In genomic region chr12:80269953-80270552, GRCh38 we compare ENCODE assay signal across 8 cellular contexts.
DNase-seq lines count a peak whose midpoint lies in the region; ATAC-seq, FAIRE-seq and TF ChIP-seq lines count a peak whose summit lies in the region.

No MANE protein-coding gene starts in this region.

- H3K27ac Mint-ChIP-seq in natural killer cell: no peak overlapping the region

- DNase-seq in OCI-LY7 (ENCODE audit: low spot score): peak; percentile 38
- peak; percentile 60 for DNase-seq in epithelial cell of esophagus (ENCODE audit: low read depth)
- no peak for DNase-seq in natural killer cell
- DNase-seq in DMS79 treated with DMSO at 0.1 percent for 48 hours (lab: John Stamatoyannopoulos, UW): no peak

- POLR2A ChIA-PET in OCI-LY7 (lab: Charles Lee): no interaction called here

- peak; percentile 23 for FAIRE-seq in A204.1 (lab: Jason Lieb, UNC)

- peaks cover 16% of the 10 kb centered on the region in 2 donors for H3K4me1 Mint-ChIP-seq in natural killer cell

- H2AFZ ChIP-seq in OCI-LY7 (ENCODE audit: low read length): no peak overlapping the region

- CTCF ChIA-PET in OCI-LY7 (lab: Charles Lee; ENCODE audit: unreplicated experiment): no interaction called here

- H3K9me3 ChIP-seq in OCI-LY7 (ENCODE audit: low read length): no peaks in the 10 kb centered on the region

- H3K27ac ChIP-seq in OCI-LY7 (ENCODE audit: low read depth, low read length, poor library complexity, severe bottlenecking): no peak overlapping the region

- peaks cover under 1 to 3% of the 10 kb centered on the region in 2 donors for H3K27me3 Mint-ChIP-seq in natural killer cell (ENCODE audit: low read depth in 2 of 2)

- no peaks in the 10 kb centered on the region for H3K9me3 Mint-ChIP-seq in natural killer cell

- TF ChIP-seq CTCF in GM12872 (IDR thresholded peaks at IDR 0.05; ENCODE audit: insufficient read depth, low read depth, low read length): peak; percentile 62
- TF ChIP-seq CTCF in OCI-LY7 (conservative IDR thresholded peaks at IDR 0.05; ENCODE audit: low read length): peak; percentile 86
- TF ChIP-seq CTCF in epithelial cell of esophagus (IDR thresholded peaks at IDR 0.05; ENCODE audit: insufficient read depth, low read depth, low read length, missing control alignments): peak; percentile 65
- peak; percentile 80 for TF ChIP-seq CTCF in natural killer cell (IDR thresholded peaks at IDR 0.05)

- H3K4me3 ChIP-seq in OCI-LY7 (ENCODE audit: low read depth, low read length, poor library complexity, severe bottlenecking): no peak overlapping the region
- H3K4me3 ChIP-seq in epithelial cell of esophagus (ENCODE audit: low read length): no peak overlapping the region

- H3K36me3 Mint-ChIP-seq in natural killer cell: no peaks in the 10 kb centered on the region

- intact Hi-C loops in OCI-LY7 (cut with micrococcal nuclease; ENCODE audit: unreplicated experiment) (loop anchor here (5.0 kb wide), 2 partner anchors 728 to 863 kb away; no protein-coding TSS in a partner anchor), natural killer cell (cut with micrococcal nuclease) (loop anchor here (5.0 kb wide), 3 partner anchors 83 to 723 kb away; no protein-coding TSS in a partner anchor)

- H3K4me3 Mint-ChIP-seq in natural killer cell: no peak overlapping the region

- no peaks in the 10 kb centered on the region for H3K4me1 ChIP-seq in OCI-LY7 (ENCODE audit: insufficient read depth, low read length, poor library complexity, severe bottlenecking)

- H4K20me1 ChIP-seq in OCI-LY7 (ENCODE audit: insufficient read depth, low read length): no peaks in the 10 kb centered on the region

- ATAC-seq in HG03432 (IDR thresholded peaks at IDR 0.05; ENCODE audit: unreplicated experiment) (peak; percentile 59), natural killer cell (peak in 1 of 3 donors; percentile 57), GM21737 (IDR thresholded peaks at IDR 0.05; ENCODE audit: unreplicated experiment) (no peak)

- no peaks in the 10 kb centered on the region for H3K9me2 ChIP-seq in OCI-LY7 (ENCODE audit: insufficient read depth, low read length)

- H3K36me3 ChIP-seq in OCI-LY7 (ENCODE audit: insufficient read depth, low read length): no peaks in the 10 kb centered on the region

- H3K4me2 ChIP-seq in OCI-LY7 (ENCODE audit: low read length): no peak overlapping the region

- BruUV-seq in OCI-LY7 (replicated peaks; lab: Mats Ljungman, UMichigan): no TSS peak

- no peaks in the 10 kb centered on the region for H3K79me2 ChIP-seq in OCI-LY7 (ENCODE audit: insufficient read depth, low read depth, low read length)

Comparison
In these comparisons a context has a peak if more than half of its experiments do, and no peak if none do; other contexts are left out.
1. DNase-seq: peak in OCI-LY7 (single experiment) and epithelial cell of esophagus (single experiment); none in natural killer cell (single experiment) and DMS79 treated with DMSO at 0.1 percent for 48 hours (single experiment).
2. Peak in every context shown above with its lines, with median percentiles within 50 percentile points of each other: CTCF ChIP-seq.